ENCODE assay signal across 1 cellular context in the genomic region with DNA sequence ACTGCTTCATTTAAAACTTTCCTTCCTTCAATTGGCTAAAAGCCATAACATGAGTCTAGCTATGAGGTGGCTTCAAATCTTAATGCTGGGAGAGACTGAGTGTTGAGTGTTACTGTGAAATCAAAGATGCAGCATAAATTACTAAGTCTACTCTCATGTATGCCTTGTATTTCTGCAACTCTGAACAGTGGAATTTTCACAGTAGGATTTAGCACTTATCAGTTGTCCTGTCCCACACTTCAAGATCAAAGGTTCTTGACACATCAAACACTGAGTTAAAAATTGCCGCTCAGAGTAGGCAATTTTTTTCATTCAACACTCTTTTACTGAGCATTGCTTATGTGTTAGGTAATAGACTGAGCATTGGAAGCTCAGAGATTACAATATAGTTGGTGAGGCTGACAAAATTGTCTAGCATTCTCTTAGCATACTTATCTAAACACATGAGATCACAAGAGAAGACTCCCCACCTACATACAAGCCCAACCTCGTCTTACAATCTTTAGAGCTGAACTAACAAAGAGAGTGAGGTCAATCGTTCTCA.
TF ChIP-seq lines count a peak whose summit lies in the region.

No MANE protein-coding gene starts in this region.

TF ChIP-seq in HepG2, 621 proteins besides CTCF, POLR2A, EP300 and RAD21 (continued from another document):
- TF ChIP-seq, protein P1, sequence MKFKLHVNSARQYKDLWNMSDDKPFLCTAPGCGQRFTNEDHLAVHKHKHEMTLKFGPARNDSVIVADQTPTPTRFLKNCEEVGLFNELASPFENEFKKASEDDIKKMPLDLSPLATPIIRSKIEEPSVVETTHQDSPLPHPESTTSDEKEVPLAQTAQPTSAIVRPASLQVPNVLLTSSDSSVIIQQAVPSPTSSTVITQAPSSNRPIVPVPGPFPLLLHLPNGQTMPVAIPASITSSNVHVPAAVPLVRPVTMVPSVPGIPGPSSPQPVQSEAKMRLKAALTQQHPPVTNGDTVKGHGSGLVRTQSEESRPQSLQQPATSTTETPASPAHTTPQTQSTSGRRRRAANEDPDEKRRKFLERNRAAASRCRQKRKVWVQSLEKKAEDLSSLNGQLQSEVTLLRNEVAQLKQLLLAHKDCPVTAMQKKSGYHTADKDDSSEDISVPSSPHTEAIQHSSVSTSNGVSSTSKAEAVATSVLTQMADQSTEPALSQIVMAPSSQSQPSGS (CRISPR knock-in tag; IDR thresholded peaks at IDR 0.05), result peak; percentile 74
- TF ChIP-seq TBX3 (IDR thresholded peaks at IDR 0.05; ENCODE audit: borderline replicate concordance), result peak; percentile 82
- peak; percentile 74 for TF ChIP-seq HDAC2 (CRISPR knock-in tag; IDR thresholded peaks at IDR 0.05)
- peak; percentile 73; the same call in 1 of the 2 replicates for TF ChIP-seq CREM (IDR thresholded peaks at IDR 0.05)
- no peak for TF ChIP-seq CREM (CRISPR knock-in tag; IDR thresholded peaks at IDR 0.05)
- TF ChIP-seq HOXA3 (CRISPR knock-in tag; IDR thresholded peaks at IDR 0.05), result 0 out of 2 replicates have a peak, but pooled peaks have one; percentile 13
- TF ChIP-seq CC2D1A (CRISPR knock-in tag; IDR thresholded peaks at IDR 0.05), result no peak
- TF ChIP-seq, protein P2, sequence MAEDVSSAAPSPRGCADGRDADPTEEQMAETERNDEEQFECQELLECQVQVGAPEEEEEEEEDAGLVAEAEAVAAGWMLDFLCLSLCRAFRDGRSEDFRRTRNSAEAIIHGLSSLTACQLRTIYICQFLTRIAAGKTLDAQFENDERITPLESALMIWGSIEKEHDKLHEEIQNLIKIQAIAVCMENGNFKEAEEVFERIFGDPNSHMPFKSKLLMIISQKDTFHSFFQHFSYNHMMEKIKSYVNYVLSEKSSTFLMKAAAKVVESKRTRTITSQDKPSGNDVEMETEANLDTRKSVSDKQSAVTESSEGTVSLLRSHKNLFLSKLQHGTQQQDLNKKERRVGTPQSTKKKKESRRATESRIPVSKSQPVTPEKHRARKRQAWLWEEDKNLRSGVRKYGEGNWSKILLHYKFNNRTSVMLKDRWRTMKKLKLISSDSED (CRISPR knock-in tag; IDR thresholded peaks at IDR 0.05), result no peak
- peak; percentile 81; the same call in 1 of the 2 replicates for TF ChIP-seq NCOR1 (IDR thresholded peaks at IDR 0.05; ENCODE audit: borderline replicate concordance, low read length)
